Comparison of ENCODE assay signal across 1 cellular context in genomic region chr5:175544108-175544511, GRCh38.
TF ChIP-seq lines count a peak whose summit lies in the region.

No MANE protein-coding gene starts in this region.

TF ChIP-seq in H1, 55 proteins besides CTCF, POLR2A, EP300 and RAD21:
- no peak for TF ChIP-seq ATF2 (IDR thresholded peaks at IDR 0.05; ENCODE audit: low read length)
